ENCODE assay signal across 20 cellular contexts in the genomic region with DNA sequence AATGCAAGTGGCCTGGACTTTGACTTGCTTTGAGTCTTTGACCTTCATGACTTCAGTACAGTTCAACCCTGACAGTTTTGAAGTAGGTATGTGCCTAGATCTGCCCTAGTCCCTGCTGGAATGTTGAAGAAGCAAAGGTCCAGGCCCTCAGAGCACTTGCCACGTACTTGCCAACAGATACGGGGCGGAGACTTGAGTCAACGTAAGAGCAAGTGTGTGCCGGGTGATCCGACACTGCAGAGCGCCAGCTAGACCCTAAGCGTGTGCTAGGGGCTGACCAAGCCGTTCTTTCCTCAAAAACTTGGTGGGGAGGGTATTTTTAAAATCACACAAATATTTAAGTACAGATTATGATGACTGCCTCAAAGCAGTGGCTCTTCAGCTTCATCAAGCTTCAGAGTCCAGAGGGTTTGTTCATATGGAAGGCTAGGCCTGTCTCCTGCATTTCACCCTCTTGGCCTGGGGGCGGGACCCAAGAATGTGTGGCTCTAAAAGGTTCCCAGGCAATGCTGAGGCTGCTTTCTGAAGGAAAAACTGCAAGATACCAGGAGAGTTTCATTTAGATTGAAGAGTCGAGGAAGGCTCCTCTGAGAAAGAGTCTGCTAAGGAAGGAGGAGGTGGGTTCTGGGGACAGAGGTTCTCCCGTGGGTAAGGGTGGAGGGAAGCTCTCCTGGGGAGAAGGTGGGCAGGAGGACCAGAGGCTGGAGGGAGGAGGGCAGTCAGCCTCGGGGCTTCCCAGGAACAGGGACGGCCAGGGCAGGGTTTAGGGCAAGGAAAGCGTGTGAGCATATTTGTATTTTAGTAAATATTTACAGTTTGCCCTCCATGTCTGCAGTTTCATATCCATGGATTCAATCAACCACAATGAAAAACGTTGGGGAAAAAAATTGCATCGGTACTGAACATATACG.
DNase-seq lines count a peak whose midpoint lies in the region; ATAC-seq, FAIRE-seq and TF ChIP-seq lines count a peak whose summit lies in the region.
"Had no signal": no experiment of that assay in that cellular context is flagged by ENCODE, and none has a peak within 500 bp of the region (broad histone marks: within the 10 kb centered on the region; RNA-seq: fewer than 3 reads in every experiment).

No MANE protein-coding gene starts in this region.

- H3K9me3 ChIP-seq in RWPE2 (ENCODE audit: severe bottlenecking) (no peaks in the 10 kb centered on the region), liver (ENCODE audit: control insufficient read depth in 4 of 4, low read length in 3 of 4) (no peaks in the 10 kb centered on the region), small intestine (ENCODE audit: control insufficient read depth, low read depth) (no peaks in the 10 kb centered on the region), right atrium auricular region (no peaks in the 10 kb centered on the region), A673 (ENCODE audit: low read depth, low read length, poor library complexity, severe bottlenecking) (no peaks in the 10 kb centered on the region)
- H3K9me3 ChIP-seq: BLaER1 treated with 17β-estradiol and CSF1 and Interleukin-3, amounts not matched to agents 10 nM and 100 nM had no signal

- POLR2A ChIA-PET in A673 (lab: Charles Lee; ENCODE audit: low non-redundant PET) = no interaction called here

- H3K4me3 ChIP-seq in RWPE2 (ENCODE audit: severe bottlenecking) (no peak overlapping the region), liver (ENCODE audit: low read depth in 1 of 3, low read length in 3 of 3) (no peak overlapping the region), small intestine (ENCODE audit: low read depth in 1 of 2, low read length in 2 of 2) (no peak overlapping the region), right atrium auricular region (no peak overlapping the region), A673 (ENCODE audit: low read depth, low read length, poor library complexity, severe bottlenecking) (no peak overlapping the region)
- H3K4me3 ChIP-seq: BLaER1 treated with 17β-estradiol and CSF1 and Interleukin-3, amounts not matched to agents 10 nM and 100 nM; lung; skin epidermis had no signal

- DNase-seq in RWPE2 (ENCODE audit: low spot score) = peak; percentile 34
- DNase-seq in small intestine = peak; percentile 95
- no peak for DNase-seq in right atrium auricular region (ENCODE audit: low spot score)
- DNase-seq in A673 (ENCODE audit: low spot score) = no peak
- DNase-seq in activated T-cell treated with anti-CD3 and anti-CD28 coated beads, Interleukin-2, amount 50 U/mL, for 48 hours = no peak
- no peak for DNase-seq in occipital lobe (lab: John Stamatoyannopoulos, UW)
- DNase-seq: activated CD4-positive, alpha-beta T cell treated with anti-CD3 and anti-CD28 coated beads, Interleukin-2, amount 50 U/mL, for 4 hours; activated naive CD4-positive, alpha-beta T cell treated with anti-CD3 and anti-CD28 coated beads for 36 hours; amygdala; dermis blood vessel endothelial cell; immature natural killer cell; MM.1S; naive thymus-derived CD4-positive, alpha-beta T cell; stimulated activated naive CD4-positive, alpha-beta T cell had no signal

- H3K4me1 ChIP-seq in RWPE2 (ENCODE audit: insufficient read depth, poor library complexity, severe bottlenecking) (no peaks in the 10 kb centered on the region), liver (ENCODE audit: control insufficient read depth in 4 of 4, insufficient read depth in 4 of 4, low read length in 3 of 4) (peaks cover 9 to 46% (median 29%) of the 10 kb centered on the region in 4 donors), small intestine (ENCODE audit: control insufficient read depth in 2 of 2, insufficient read depth in 1 of 2, low read depth in 1 of 2, low read length in 1 of 2) (peaks cover 0 to 11% of the 10 kb centered on the region in 2 donors), right atrium auricular region (peaks cover 0 to 28% of the 10 kb centered on the region in 2 donors), A673 (ENCODE audit: insufficient read depth, low read length, poor library complexity, severe bottlenecking) (no peaks in the 10 kb centered on the region)

- peak overlapping the region; percentile 2 to 52 for H3K9ac ChIP-seq in liver (ENCODE audit: low read depth in 1 of 2, low read length in 2 of 2)
- H3K9ac ChIP-seq: BLaER1 treated with 17β-estradiol and CSF1 and Interleukin-3, amounts not matched to agents 10 nM and 100 nM had no signal

- WGBS in liver = 54% methylated on average over 18 of the region's 18 CpGs
- WGBS in small intestine, 3 donors = 35 to 57% (median 52%) methylated on average over 18 of the region's 18 CpGs

- H3K27me3 ChIP-seq in RWPE2 (ENCODE audit: insufficient read depth, poor library complexity, severe bottlenecking) = no peaks in the 10 kb centered on the region
- H3K27me3 ChIP-seq in liver (ENCODE audit: control insufficient read depth in 4 of 4, insufficient read depth in 4 of 4, low read length in 3 of 4) = no peaks in the 10 kb centered on the region
- H3K27me3 ChIP-seq in small intestine (ENCODE audit: control insufficient read depth in 2 of 2, insufficient read depth in 2 of 2, low read length in 2 of 2) = no peaks in the 10 kb centered on the region
- H3K27me3 ChIP-seq in right atrium auricular region = no peaks in the 10 kb centered on the region
- H3K27me3 ChIP-seq in A673 (replicated peaks; ENCODE audit: insufficient read depth, low read depth, low read length, poor library complexity) = no peaks in the 10 kb centered on the region
- H3K27me3 ChIP-seq: BLaER1 treated with 17β-estradiol and CSF1 and Interleukin-3, amounts not matched to agents 10 nM and 100 nM had no signal

- TF ChIP-seq RAD21 in liver (IDR thresholded peaks at IDR 0.05) = peak; percentile 49 to 64

- CTCF ChIA-PET in A673 (lab: Charles Lee) = no interaction called here

- intact Hi-C loops in A673 (cut with micrococcal nuclease; ENCODE audit: unreplicated experiment) = no loop called here

- no peak for TF ChIP-seq CTCF in C4-2B (conservative IDR thresholded peaks at IDR 0.05)
- no peak for TF ChIP-seq CTCF in RWPE2 (IDR thresholded peaks at IDR 0.05; ENCODE audit: poor library complexity, severe bottlenecking)
- TF ChIP-seq CTCF in liver (IDR thresholded peaks at IDR 0.05; ENCODE audit: low read depth, low read length, missing input control) = no peak
- TF ChIP-seq CTCF in right atrium auricular region (IDR thresholded peaks at IDR 0.05) = no peak
- no peak for TF ChIP-seq CTCF in A673 (conservative IDR thresholded peaks at IDR 0.05; ENCODE audit: low read depth, low read length)

- no peak for ATAC-seq in RWPE2 (ENCODE audit: low read depth)
- ATAC-seq: naive thymus-derived CD4-positive, alpha-beta T cell had no signal

- FAIRE-seq in small intestine (lab: Jason Lieb, UNC) = no peak
- FAIRE-seq: D721Med had no signal

- H3K27ac ChIP-seq in C4-2B = peak overlapping the region; percentile 92
- no peak overlapping the region for H3K27ac ChIP-seq in RWPE2 (ENCODE audit: poor library complexity, severe bottlenecking)
- peak overlapping the region; percentile 79 to 86 for H3K27ac ChIP-seq in liver (ENCODE audit: low read depth in 1 of 2, low read length in 2 of 2)
- peak overlapping the region; percentile 37 to 90 for H3K27ac ChIP-seq in small intestine (ENCODE audit: low read depth in 1 of 2, low read length in 1 of 2)
- no peak overlapping the region for H3K27ac ChIP-seq in right atrium auricular region
- no peak overlapping the region for H3K27ac ChIP-seq in A673 (ENCODE audit: low read depth, low read length, poor library complexity, severe bottlenecking)
- H3K27ac ChIP-seq: BLaER1 treated with 17β-estradiol and CSF1 and Interleukin-3, amounts not matched to agents 10 nM and 100 nM had no signal

- BruUV-seq in A673 (replicated peaks; lab: Mats Ljungman, UMichigan) = no TSS peak

- peaks cover 98% of the 10 kb centered on the region for H3K36me3 ChIP-seq in RWPE2 (ENCODE audit: low read depth)
- H3K36me3 ChIP-seq in liver (ENCODE audit: control insufficient read depth in 4 of 4, insufficient read depth in 3 of 4, low read depth in 1 of 4, low read length in 3 of 4) = peaks cover 16 to 40% (median 25%) of the 10 kb centered on the region in 4 donors
- peaks cover 0 to 2% of the 10 kb centered on the region in 2 donors for H3K36me3 ChIP-seq in small intestine (ENCODE audit: control insufficient read depth in 2 of 2, insufficient read depth in 2 of 2, low read length in 2 of 2)
- peaks cover 37% of the 10 kb centered on the region for H3K36me3 ChIP-seq in right atrium auricular region
- no peaks in the 10 kb centered on the region for H3K36me3 ChIP-seq in A673 (ENCODE audit: insufficient read depth, low read length, poor library complexity, severe bottlenecking)
- H3K36me3 ChIP-seq: BLaER1 treated with 17β-estradiol and CSF1 and Interleukin-3, amounts not matched to agents 10 nM and 100 nM had no signal

TF ChIP-seq in liver, 16 proteins besides CTCF, POLR2A, EP300 and RAD21 (continues in another document):
- TF ChIP-seq HNF4A (conservative IDR thresholded peaks at IDR 0.05) (peak; percentile 97), TAF1 (conservative IDR thresholded peaks at IDR 0.05) (no peak), ZBTB33 (IDR thresholded peaks at IDR 0.05) (no peak), YY1 (IDR thresholded peaks at IDR 0.05) (peak; percentile 49), SP1 (IDR thresholded peaks at IDR 0.05) (peak; percentile 86), FOXA1 (IDR thresholded peaks at IDR 0.05) (peak; percentile 24), EGR1 (IDR thresholded peaks at IDR 0.05; ENCODE audit: low read depth in 2 of 2) (no peak), RXRA (IDR thresholded peaks at IDR 0.05) (peak; percentile 92 to 94)
- TF ChIP-seq, protein P1, sequence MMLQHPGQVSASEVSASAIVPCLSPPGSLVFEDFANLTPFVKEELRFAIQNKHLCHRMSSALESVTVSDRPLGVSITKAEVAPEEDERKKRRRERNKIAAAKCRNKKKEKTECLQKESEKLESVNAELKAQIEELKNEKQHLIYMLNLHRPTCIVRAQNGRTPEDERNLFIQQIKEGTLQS (IDR thresholded peaks at IDR 0.05) = no peak
- TF ChIP-seq, protein P2, sequence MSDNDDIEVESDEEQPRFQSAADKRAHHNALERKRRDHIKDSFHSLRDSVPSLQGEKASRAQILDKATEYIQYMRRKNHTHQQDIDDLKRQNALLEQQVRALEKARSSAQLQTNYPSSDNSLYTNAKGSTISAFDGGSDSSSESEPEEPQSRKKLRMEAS (IDR thresholded peaks at IDR 0.05) = no peak

Comparison
In these comparisons a context has a peak if more than half of its experiments do, and no peak if none do; other contexts are left out.
1. H3K27ac ChIP-seq: peak in C4-2B (single experiment), liver (2 of 2) and small intestine (2 of 2); none in RWPE2 (single experiment), right atrium auricular region (0 of 2) and A673 (single experiment).
2. DNase-seq: peak in RWPE2 (single experiment) and small intestine (single experiment); none in right atrium auricular region (single experiment), A673 (single experiment), activated T-cell treated with anti-CD3 and anti-CD28 coated beads, Interleukin-2, amount 50 U/mL, for 48 hours (0 of 2) and occipital lobe (single experiment).